ENCODE assay signal across 8 cellular contexts in the genomic region with DNA sequence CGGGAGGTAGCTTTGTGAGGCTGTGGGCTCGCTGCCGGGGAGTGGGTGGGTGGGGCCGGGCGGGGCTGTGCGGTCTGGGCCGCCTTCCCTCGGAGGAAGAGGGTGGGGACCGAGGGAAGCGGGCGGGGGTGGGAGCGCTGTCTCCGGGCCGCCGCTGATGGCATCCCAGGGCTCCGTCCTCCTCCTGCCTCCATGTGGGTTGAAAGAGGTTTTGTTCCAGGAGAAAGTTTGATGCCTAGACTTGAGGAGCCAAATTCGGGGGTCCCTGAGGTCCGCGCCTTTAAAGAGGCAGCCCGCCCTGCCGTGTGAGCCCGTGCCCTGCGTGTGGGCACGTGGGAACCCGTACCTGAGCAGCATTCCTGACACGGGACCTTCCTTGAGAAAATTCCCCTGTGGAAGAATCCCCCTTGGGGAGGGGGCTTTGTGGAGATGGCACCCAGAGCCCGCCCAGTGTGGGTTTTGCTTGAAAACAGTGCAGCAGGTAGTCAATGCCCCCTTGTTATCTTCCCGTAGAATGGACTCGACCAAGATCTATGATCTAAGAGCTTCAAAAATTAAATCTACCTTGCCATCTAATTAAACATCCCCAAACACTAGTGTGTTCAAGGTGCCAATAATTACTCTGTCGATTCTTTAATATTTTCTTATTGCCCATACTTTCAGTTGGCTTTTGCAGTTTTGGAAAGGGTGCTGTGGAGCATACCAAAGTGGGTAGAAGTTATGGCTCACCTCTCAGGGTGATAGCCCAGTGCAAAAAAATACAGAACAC.
DNase-seq lines count a peak whose midpoint lies in the region; ATAC-seq, FAIRE-seq and TF ChIP-seq lines count a peak whose summit lies in the region.

No MANE protein-coding gene starts in this region.

- no peaks in the 10 kb centered on the region for H3K36me3 Mint-ChIP-seq in activated CD4-positive, alpha-beta T cell treated with anti-CD3 and anti-CD28 coated beads for 36 hours (ENCODE audit: low read depth)

- intact Hi-C loops in activated CD4-positive, alpha-beta T cell treated with anti-CD3 and anti-CD28 coated beads for 36 hours (cut with DNase I, micrococcal nuclease) = no loop called here
- intact Hi-C loops in vagina (cut with DNase I) = no loop called here

- H3K9me3 ChIP-seq in lung (ENCODE audit: control insufficient read depth in 2 of 2, insufficient read depth in 1 of 2, low read length in 1 of 2) = no peaks in the 10 kb centered on the region
- H3K9me3 ChIP-seq in vagina = no peaks in the 10 kb centered on the region

- no peak overlapping the region for H3K27ac Mint-ChIP-seq in activated CD4-positive, alpha-beta T cell treated with anti-CD3 and anti-CD28 coated beads for 36 hours

- H3K36me3 ChIP-seq in bronchial epithelial cell (ENCODE audit: control insufficient read depth, insufficient read depth, low read length) (no peaks in the 10 kb centered on the region), lung (ENCODE audit: control insufficient read depth in 2 of 2, insufficient read depth in 2 of 2, low read length in 2 of 2) (no peaks in the 10 kb centered on the region), vagina (no peaks in the 10 kb centered on the region)

- CTCF ChIA-PET in activated CD4-positive, alpha-beta T cell treated with anti-CD3 and anti-CD28 coated beads for 36 hours (lab: Charles Lee) = no interaction called here

- ATAC-seq in activated CD4-positive, alpha-beta T cell treated with anti-CD3 and anti-CD28 coated beads for 36 hours = peak; percentile 40
- peak; percentile 10 for ATAC-seq in lung (ENCODE audit: insufficient read depth, low FRiP score)

- H3K4me3 Mint-ChIP-seq in activated CD4-positive, alpha-beta T cell treated with anti-CD3 and anti-CD28 coated beads for 36 hours = peak overlapping the region; percentile 63

- no peak for FAIRE-seq in bronchial epithelial cell (lab: Jason Lieb, UNC)

- H3K4me1 ChIP-seq in lung (ENCODE audit: control insufficient read depth in 2 of 2, insufficient read depth in 2 of 2, low read length in 2 of 2) (peaks cover 5 to 9% of the 10 kb centered on the region in 2 donors), vagina (peaks cover 16% of the 10 kb centered on the region)

- H3K27ac ChIP-seq in lung (ENCODE audit: low read depth in 1 of 2, low read length in 1 of 2) (peak overlapping the region; percentile 87 to 92), vagina (peak overlapping the region; percentile 34)

- H3K27me3 ChIP-seq in bronchial epithelial cell (ENCODE audit: control insufficient read depth, insufficient read depth, low read length) (peaks cover 6% of the 10 kb centered on the region), lung (ENCODE audit: control insufficient read depth, insufficient read depth) (no peaks in the 10 kb centered on the region), vagina (no peaks in the 10 kb centered on the region)

- peak overlapping the region; percentile 51 for H3K4me3 ChIP-seq in Jurkat, Clone E6-1 (ENCODE audit: low read length)
- H3K4me3 ChIP-seq in bronchial epithelial cell (ENCODE audit: low read depth, low read length) = peak overlapping the region; percentile 36
- peak overlapping the region; percentile 84 for H3K4me3 ChIP-seq in lung
- H3K4me3 ChIP-seq in vagina = peak overlapping the region; percentile 65 to 73

- peaks cover 37% of the 10 kb centered on the region for H3K27me3 Mint-ChIP-seq in activated CD4-positive, alpha-beta T cell treated with anti-CD3 and anti-CD28 coated beads for 36 hours

- TF ChIP-seq CTCF in bronchial epithelial cell (IDR thresholded peaks at IDR 0.05; ENCODE audit: insufficient read depth, low read length, severe bottlenecking) (no peak), lung (IDR thresholded peaks at IDR 0.05; ENCODE audit: control extremely low read depth, extremely low read depth) (no peak), vagina (IDR thresholded peaks at IDR 0.05) (no peak)

- POLR2A ChIA-PET in activated CD4-positive, alpha-beta T cell treated with anti-CD3 and anti-CD28 coated beads for 36 hours (lab: Charles Lee) = no interaction called here

- H3K9me3 Mint-ChIP-seq in activated CD4-positive, alpha-beta T cell treated with anti-CD3 and anti-CD28 coated beads for 36 hours (ENCODE audit: low read depth) = no peaks in the 10 kb centered on the region

- WGBS in lung, 2 donors = 8 to 9% methylated on average over 24 to 30 of the region's 30 CpGs

- no peak for TF ChIP-seq POLR2A in vagina (IDR thresholded peaks at IDR 0.05)

- H3K4me1 Mint-ChIP-seq in activated CD4-positive, alpha-beta T cell treated with anti-CD3 and anti-CD28 coated beads for 36 hours = peaks cover 13% of the 10 kb centered on the region

- DNase-seq in activated CD4-positive, alpha-beta T cell treated with anti-CD3 and anti-CD28 coated beads for 36 hours = no peak
- DNase-seq in activated CD4-positive, alpha-beta T cell treated with anti-CD3 and anti-CD28 coated beads for 1 hour = no peak
- no peak for DNase-seq in Jurkat, Clone E6-1 (ENCODE audit: low read depth, low spot score)
- DNase-seq in bronchial epithelial cell (ENCODE audit: low read depth) = no peak
- DNase-seq in lung (ENCODE audit: low spot score) = no peak
- no peak for DNase-seq in vagina (ENCODE audit: extremely low spot score in 2 of 2)
- DNase-seq in NCI-H446 (lab: John Stamatoyannopoulos, UW) = no peak
- no peak for DNase-seq in A172 (ENCODE audit: low spot score)
